ENCODE assay signal across 25 cellular contexts in the genomic region with DNA sequence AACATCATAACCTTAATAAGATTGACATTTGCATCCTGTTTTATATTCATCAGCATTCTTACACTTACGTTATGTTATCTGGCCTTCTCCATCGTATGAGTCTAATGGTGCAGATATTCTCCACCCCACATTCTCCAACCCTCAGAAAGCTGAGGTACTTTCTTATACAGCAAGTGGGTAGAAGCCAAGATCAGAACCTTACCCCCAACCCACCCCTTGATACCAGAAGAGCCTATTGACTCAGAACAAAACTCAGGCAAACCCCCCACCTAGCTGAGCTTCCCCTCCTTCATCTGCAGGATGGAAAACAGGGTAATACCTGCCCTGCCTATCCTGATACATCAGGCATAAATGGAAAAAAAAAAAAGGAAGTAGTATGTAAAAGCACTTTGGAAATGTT.
"Had no signal": no experiment of that assay in that cellular context is flagged by ENCODE, and none has a peak within 500 bp of the region (broad histone marks: within the 10 kb centered on the region; RNA-seq: fewer than 3 reads in every experiment).

No MANE protein-coding gene starts in this region.

- H3K4me3 ChIP-seq: colonic mucosa, heart left ventricle, lung, prostate gland, right lobe of liver, spleen, tibial artery, upper lobe of left lung, vagina had no signal

- H2AFZ ChIP-seq: parathyroid adenoma had no signal

- H3K27ac Mint-ChIP-seq: endodermal cell; naive thymus-derived CD4-positive, alpha-beta T cell; nephron progenitor cell had no signal

- H3K4me3 Mint-ChIP-seq: endodermal cell; naive thymus-derived CD4-positive, alpha-beta T cell; nephron progenitor cell had no signal

- DNase-seq: colonic mucosa; dermis blood vessel endothelial cell; endodermal cell; erythroblast; foreskin melanocyte; heart left ventricle; hippocampal formation; left colon; left ventricle myocardium superior; mesendoderm; naive thymus-derived CD4-positive, alpha-beta T cell; nephron progenitor cell; retina; right lobe of liver; spleen; stimulated activated CD4-positive, alpha-beta T cell treated with anti-CD3 and anti-CD28 coated beads, Interleukin-15, amount 100 ng/mL, for 24 hours; stimulated activated CD4-positive, alpha-beta T cell treated with anti-CD3 and anti-CD28 coated beads, Interleukin-1b, Interleukin-23, amount 100 ng/mL, for 48 hours; stimulated activated CD4-positive, alpha-beta T cell treated with anti-CD3 and anti-CD28 coated beads, Interleukin-4, amount 100 ng/mL, for 24 hours; stimulated activated naive CD4-positive, alpha-beta T cell; tibial artery had no signal

- H3K27ac ChIP-seq: colonic mucosa, parathyroid adenoma, prostate gland, right lobe of liver, spleen, tibial artery, upper lobe of left lung, vagina had no signal

- H3K79me2 ChIP-seq: parathyroid adenoma had no signal

- H3K36me3 ChIP-seq: colonic mucosa, prostate gland, right lobe of liver, spleen, tibial artery, upper lobe of left lung, vagina had no signal

- H3K9ac ChIP-seq: parathyroid adenoma had no signal

- H3K9me3 ChIP-seq: colonic mucosa, prostate gland, right lobe of liver had no signal

- H3K27me3 ChIP-seq: colonic mucosa, heart left ventricle, right lobe of liver, spleen, tibial artery, upper lobe of left lung, vagina had no signal

- ATAC-seq: heart left ventricle; left colon; left ventricle myocardium superior; naive thymus-derived CD4-positive, alpha-beta T cell; right lobe of liver had no signal

- H3K4me1 ChIP-seq: colonic mucosa, prostate gland, spleen, upper lobe of left lung, vagina had no signal

- H3K4me1 Mint-ChIP-seq: endodermal cell had no signal
